Comparison of ENCODE assay signal across 28 cellular contexts in genomic region chrX:17605676-17606075, GRCh38.
DNase-seq lines count a peak whose midpoint lies in the region; ATAC-seq and TF ChIP-seq lines count a peak whose summit lies in the region.
"Had no signal": no experiment of that assay in that cellular context is flagged by ENCODE, and none has a peak within 500 bp of the region (broad histone marks: within the 10 kb centered on the region; RNA-seq: fewer than 3 reads in every experiment).

No MANE protein-coding gene starts in this region.

- peaks cover 12% of the 10 kb centered on the region for H3K4me1 ChIP-seq in parathyroid adenoma
- H3K4me1 ChIP-seq: SJSA1, upper lobe of right lung had no signal

- H3K79me2 ChIP-seq in parathyroid adenoma: no peaks in the 10 kb centered on the region

- DNase-seq in DMS 273 (lab: John Stamatoyannopoulos, UW; ENCODE audit: unreplicated experiment) (peak; percentile 9), DMS 273 treated with DMSO at 0.1 percent for 48 hours (lab: John Stamatoyannopoulos, UW) (no peak), M059J (ENCODE audit: low read depth) (peak; percentile 74), fibroblast of pulmonary artery (ENCODE audit: low read depth) (peak; percentile 17), MCF 10A (ENCODE audit: unreplicated experiment) (no peak), lower leg skin (ENCODE audit: low spot score in 2 of 2) (no peak)
- DNase-seq: activated CD8-positive, alpha-beta memory T cell treated with anti-CD3 and anti-CD28 coated beads for 24 hours; activated gamma-delta T cell treated with Interleukin-2 at 50 U/mL for 16 hours; activated T-cell treated with anti-CD3 and anti-CD28 coated beads, Interleukin-2, amount 50 U/mL, for 1 hour; AML-193; CD4-positive, alpha-beta T cell; islet precursor cell; naive thymus-derived CD8-positive, alpha-beta T cell; NCI-H1105; NCI-H2029 treated with DMSO at 0.1 percent for 48 hours; NCI-H345; NCI-H774; sigmoid colon; stimulated activated CD4-positive, alpha-beta T cell treated with anti-CD3 and anti-CD28 coated beads, Interleukin-4, amount 100 ng/mL, for 24 hours; substantia nigra; T-helper 2 cell; upper lobe of right lung had no signal

- intact Hi-C loops in MCF 10A (cut with micrococcal nuclease): no loop called here
- intact Hi-C loops in lower leg skin (cut with DNase I; ENCODE audit: low total_unique reads): no loop called here

- peaks cover 66% of the 10 kb centered on the region for H3K27me3 Mint-ChIP-seq in MCF 10A (ENCODE audit: insufficient read depth, unreplicated experiment)
- H3K27me3 Mint-ChIP-seq: CD4-positive, alpha-beta T cell; naive thymus-derived CD8-positive, alpha-beta T cell had no signal

- no peak for ATAC-seq in GM18505 (IDR thresholded peaks at IDR 0.05; ENCODE audit: unreplicated experiment)
- ATAC-seq: body of pancreas; naive thymus-derived CD8-positive, alpha-beta T cell; stimulated activated effector memory CD8-positive, alpha-beta T cell treated with anti-CD3 and anti-CD28 coated beads, Interleukin-12 subunit alpha, Interleukin-12 subunit beta, amount 100 ng/mL, for 72 hours; upper lobe of right lung had no signal

- H3K4me2 ChIP-seq in parathyroid adenoma (ENCODE audit: low read length): no peak overlapping the region

- no TSS peak for BruUV-seq in MCF 10A (replicated peaks; lab: Mats Ljungman, UMichigan)

- CTCF ChIA-PET in MCF 10A (lab: Yijun Ruan, JAX): no interaction called here

- no peak overlapping the region for H3K27ac Mint-ChIP-seq in MCF 10A (ENCODE audit: low read depth, unreplicated experiment)
- H3K27ac Mint-ChIP-seq: CD4-positive, alpha-beta T cell; naive thymus-derived CD8-positive, alpha-beta T cell; stimulated activated effector memory CD8-positive, alpha-beta T cell treated with anti-CD3 and anti-CD28 coated beads, Interleukin-12 subunit alpha, Interleukin-12 subunit beta, amount 100 ng/mL, for 72 hours had no signal

- H3K4me1 Mint-ChIP-seq in MCF 10A (ENCODE audit: insufficient read depth, unreplicated experiment): peaks cover 19% of the 10 kb centered on the region
- H3K4me1 Mint-ChIP-seq: stimulated activated effector memory CD8-positive, alpha-beta T cell treated with anti-CD3 and anti-CD28 coated beads, Interleukin-12 subunit alpha, Interleukin-12 subunit beta, amount 100 ng/mL, for 72 hours had no signal

- WGBS in lower leg skin, 2 donors: 73 to 74% methylated on average over 3 of the region's 3 CpGs

- H3K27me3 ChIP-seq in parathyroid adenoma (ENCODE audit: control insufficient read depth, insufficient read depth, low read length): no peaks in the 10 kb centered on the region
- H3K27me3 ChIP-seq: body of pancreas, sigmoid colon, SJSA1, upper lobe of right lung had no signal

- no peaks in the 10 kb centered on the region for H3K9me3 Mint-ChIP-seq in MCF 10A (ENCODE audit: unreplicated experiment)
- H3K9me3 Mint-ChIP-seq: CD4-positive, alpha-beta T cell; naive thymus-derived CD8-positive, alpha-beta T cell; stimulated activated effector memory CD8-positive, alpha-beta T cell treated with anti-CD3 and anti-CD28 coated beads, Interleukin-12 subunit alpha, Interleukin-12 subunit beta, amount 100 ng/mL, for 72 hours had no signal

- POLR2A ChIA-PET in MCF 10A (lab: Yijun Ruan, JAX): no interaction called here

- H3K36me3 Mint-ChIP-seq in MCF 10A (ENCODE audit: insufficient read depth, unreplicated experiment): no peaks in the 10 kb centered on the region
- H3K36me3 Mint-ChIP-seq: naive thymus-derived CD8-positive, alpha-beta T cell; stimulated activated effector memory CD8-positive, alpha-beta T cell treated with anti-CD3 and anti-CD28 coated beads, Interleukin-12 subunit alpha, Interleukin-12 subunit beta, amount 100 ng/mL, for 72 hours had no signal

- H3K36me3 ChIP-seq in parathyroid adenoma (ENCODE audit: control insufficient read depth, insufficient read depth, low read length): no peaks in the 10 kb centered on the region
- H3K36me3 ChIP-seq: sigmoid colon, SJSA1, upper lobe of right lung had no signal

- peak overlapping the region; percentile 33 for H2AFZ ChIP-seq in parathyroid adenoma

- H3K4me3 Mint-ChIP-seq in MCF 10A (ENCODE audit: unreplicated experiment): no peak overlapping the region
- H3K4me3 Mint-ChIP-seq: CD4-positive, alpha-beta T cell; naive thymus-derived CD8-positive, alpha-beta T cell; stimulated activated effector memory CD8-positive, alpha-beta T cell treated with anti-CD3 and anti-CD28 coated beads, Interleukin-12 subunit alpha, Interleukin-12 subunit beta, amount 100 ng/mL, for 72 hours had no signal

- H3K4me3 ChIP-seq in fibroblast of pulmonary artery (replicated peaks; ENCODE audit: low read depth, low read length): no peak overlapping the region
- no peak overlapping the region for H3K4me3 ChIP-seq in parathyroid adenoma (ENCODE audit: low read depth, low read length)
- H3K4me3 ChIP-seq in lower leg skin (ENCODE audit: low read depth, poor library complexity, severe bottlenecking): no peak overlapping the region
- H3K4me3 ChIP-seq: body of pancreas, sigmoid colon, SJSA1, upper lobe of right lung had no signal

- no peak overlapping the region for H3K27ac ChIP-seq in parathyroid adenoma
- H3K27ac ChIP-seq: 22Rv1, body of pancreas, sigmoid colon, SJSA1, upper lobe of right lung had no signal

- TF ChIP-seq POLR2A in GM18505 (IDR thresholded peaks at IDR 0.05; ENCODE audit: borderline replicate concordance, extremely low read depth, insufficient read depth, insufficient read length): no peak
- TF ChIP-seq POLR2A in lower leg skin (IDR thresholded peaks at IDR 0.05): no peak

- no peak overlapping the region for H3K9ac ChIP-seq in parathyroid adenoma

- no peak for TF ChIP-seq CTCF in fibroblast of pulmonary artery (IDR thresholded peaks at IDR 0.05; ENCODE audit: low read length, missing control alignments)
- TF ChIP-seq CTCF in parathyroid adenoma (IDR thresholded peaks at IDR 0.05): no peak
- no peak for TF ChIP-seq CTCF in MCF 10A (IDR thresholded peaks at IDR 0.05; ENCODE audit: unreplicated experiment)
- TF ChIP-seq CTCF in lower leg skin (IDR thresholded peaks at IDR 0.05): no peak

- H3K9me3 ChIP-seq in parathyroid adenoma (ENCODE audit: control insufficient read depth, low read length): no peaks in the 10 kb centered on the region
- H3K9me3 ChIP-seq: body of pancreas, sigmoid colon, SJSA1, upper lobe of right lung had no signal

Comparison
In these comparisons a context has a peak if more than half of its experiments do, and no peak if none do; other contexts are left out.
1. DNase-seq: peak in DMS 273 (single experiment), M059J (single experiment) and fibroblast of pulmonary artery (single experiment); none in DMS 273 treated with DMSO at 0.1 percent for 48 hours (single experiment), MCF 10A (single experiment) and lower leg skin (0 of 2).